8 cellular contexts compared by ENCODE assay signal in the genomic region with DNA sequence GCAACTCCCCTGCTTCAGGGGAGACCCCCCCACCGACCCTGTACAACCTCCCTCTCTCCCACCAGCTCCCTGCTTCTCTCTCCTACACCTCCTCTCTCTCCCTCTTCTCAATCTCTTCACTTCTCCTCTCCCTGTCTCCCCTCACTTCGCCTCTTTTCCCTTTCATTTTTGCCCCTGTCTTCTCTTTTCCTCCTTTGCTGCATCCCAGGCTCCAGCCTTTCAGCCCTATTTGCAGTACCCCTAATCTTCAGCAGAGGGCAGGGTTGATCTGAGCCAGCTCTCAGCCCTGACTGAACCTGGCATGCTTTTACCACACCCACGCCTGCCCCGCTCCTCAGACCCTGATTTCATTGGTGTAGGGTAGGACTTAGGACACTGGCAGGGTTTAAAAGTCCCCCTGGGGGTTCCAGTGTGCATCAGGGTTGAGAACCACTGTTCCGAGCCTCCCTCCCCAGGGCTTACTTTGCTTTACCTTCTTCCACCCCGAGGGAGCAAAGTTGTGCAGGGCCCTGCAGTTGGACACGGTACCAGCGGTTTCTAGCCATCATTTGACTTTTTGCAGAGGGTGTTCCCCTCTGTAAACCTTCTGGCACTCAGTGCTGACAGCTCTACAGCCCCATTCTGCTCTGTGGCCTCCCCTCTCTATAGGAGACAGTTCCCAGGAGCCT.
DNase-seq lines count a peak whose midpoint lies in the region; ATAC-seq and TF ChIP-seq lines count a peak whose summit lies in the region.

No MANE protein-coding gene starts in this region.

- H3K4me1 ChIP-seq in OCI-LY3 (ENCODE audit: low read length): peaks cover 43% of the 10 kb centered on the region
- H3K4me1 ChIP-seq in neutrophil (ENCODE audit: control insufficient read depth in 1 of 2, insufficient read depth in 1 of 2, low read depth in 1 of 2, low read length in 1 of 2): peaks cover 70 to 71% of the 10 kb centered on the region in 2 experiments
- H3K4me1 ChIP-seq in upper lobe of right lung: no peaks in the 10 kb centered on the region

- peak in 9 of 10 experiments; percentile 12 to 46 (median 30) for DNase-seq in CD4-positive, alpha-beta T cell
- DNase-seq in H4 (ENCODE audit: low spot score) (peak; percentile 24), fibroblast of peridontal ligament (ENCODE audit: extremely low read depth) (peak; percentile 47), upper lobe of right lung (no peak)
- DNase-seq in activated T-cell treated with anti-CD3 and anti-CD28 coated beads, Interleukin-2, amount 50 U/mL, for 1 hour: peak; percentile 43

- peak; percentile 69 for ATAC-seq in CD4-positive, alpha-beta T cell (ENCODE audit: poor library complexity)
- ATAC-seq in upper lobe of right lung (peak; percentile 82), HG03378 (IDR thresholded peaks at IDR 0.05; ENCODE audit: unreplicated experiment) (no peak)

- no peaks in the 10 kb centered on the region for H3K9me3 ChIP-seq in CD4-positive, alpha-beta T cell (ENCODE audit: control insufficient read depth, low read length)
- H3K9me3 ChIP-seq in OCI-LY3 (ENCODE audit: insufficient read depth, low read length) (no peaks in the 10 kb centered on the region), neutrophil (no peaks in the 10 kb centered on the region), upper lobe of right lung (no peaks in the 10 kb centered on the region)

- H4K20me1 ChIP-seq in OCI-LY3 (ENCODE audit: insufficient read depth, low read length): no peaks in the 10 kb centered on the region

- intact Hi-C loops in CD4-positive, alpha-beta T cell (cut with DNase I, micrococcal nuclease): loop anchor here (1.0 to 10.0 kb wide), 4 partner anchors 85 to 549 kb away; no protein-coding TSS in a partner anchor
- intact Hi-C loops in upper lobe of right lung (cut with DNase I): loop anchor here (10.0 kb wide), 1 partner anchor 89 kb away; no protein-coding TSS in a partner anchor

- H3K27me3 Mint-ChIP-seq in CD4-positive, alpha-beta T cell: peaks cover 43% of the 10 kb centered on the region

- no peaks in the 10 kb centered on the region for H3K4me1 Mint-ChIP-seq in CD4-positive, alpha-beta T cell (ENCODE audit: low read depth)

- H3K27ac Mint-ChIP-seq in CD4-positive, alpha-beta T cell: no peak overlapping the region

- H3K79me2 ChIP-seq in OCI-LY3 (ENCODE audit: low read length): no peaks in the 10 kb centered on the region

- no peaks in the 10 kb centered on the region for H3K9me3 Mint-ChIP-seq in CD4-positive, alpha-beta T cell

- no peak overlapping the region for H3K27ac ChIP-seq in CD4-positive, alpha-beta T cell (ENCODE audit: low read depth, low read length)
- no peak overlapping the region for H3K27ac ChIP-seq in OCI-LY3 (ENCODE audit: low read length)
- no peak overlapping the region for H3K27ac ChIP-seq in neutrophil
- H3K27ac ChIP-seq in upper lobe of right lung: no peak overlapping the region

- no peak overlapping the region for H3K4me3 Mint-ChIP-seq in CD4-positive, alpha-beta T cell

- H3K27me3 ChIP-seq in CD4-positive, alpha-beta T cell (ENCODE audit: control insufficient read depth, insufficient read depth, low read length): no peaks in the 10 kb centered on the region
- peaks cover 28% of the 10 kb centered on the region for H3K27me3 ChIP-seq in OCI-LY3 (ENCODE audit: low read depth, low read length)
- H3K27me3 ChIP-seq in neutrophil: no peaks in the 10 kb centered on the region
- H3K27me3 ChIP-seq in upper lobe of right lung: no peaks in the 10 kb centered on the region

- CTCF ChIA-PET in CD4-positive, alpha-beta T cell (lab: Charles Lee): interaction anchor here (0.6 to 2.5 kb wide), 3 partner anchors 85 to 281 kb away, joined by 3 to 12 read pairs (median 4); no protein-coding TSS in a partner anchor

- no peaks in the 10 kb centered on the region for H3K36me3 ChIP-seq in OCI-LY3 (replicated peaks; ENCODE audit: low read depth, low read length)
- no peaks in the 10 kb centered on the region for H3K36me3 ChIP-seq in neutrophil
- no peaks in the 10 kb centered on the region for H3K36me3 ChIP-seq in upper lobe of right lung

- H3K36me3 Mint-ChIP-seq in CD4-positive, alpha-beta T cell (ENCODE audit: low read depth): no peaks in the 10 kb centered on the region

- no peak overlapping the region for H3K9ac ChIP-seq in OCI-LY3 (ENCODE audit: low read length)

- TF ChIP-seq CTCF in CD4-positive, alpha-beta T cell (IDR thresholded peaks at IDR 0.05): peak; percentile 72
- TF ChIP-seq CTCF in OCI-LY3 (IDR thresholded peaks at IDR 0.05; ENCODE audit: low read depth, low read length): peak; percentile 89
- peak; percentile 91 for TF ChIP-seq CTCF in neutrophil (IDR thresholded peaks at IDR 0.05)
- peak; percentile 79 for TF ChIP-seq CTCF in upper lobe of right lung (IDR thresholded peaks at IDR 0.05)

- peak overlapping the region; percentile 67; the same call in 1 of the 2 replicates for H2AFZ ChIP-seq in OCI-LY3 (ENCODE audit: low read depth, low read length)

- peak overlapping the region; percentile 68 for H3K4me2 ChIP-seq in OCI-LY3 (ENCODE audit: low read length)

- H3K4me3 ChIP-seq in OCI-LY3 (ENCODE audit: low read length): peak overlapping the region; percentile 41
- H3K4me3 ChIP-seq in neutrophil (ENCODE audit: low read depth in 1 of 2, low read length in 1 of 2): no peak overlapping the region
- H3K4me3 ChIP-seq in upper lobe of right lung: no peak overlapping the region

- POLR2A ChIA-PET in CD4-positive, alpha-beta T cell (lab: Charles Lee): no interaction called here
